18 cellular contexts compared by ENCODE assay signal in genomic region chr2:142042536-142043199, GRCh38.
DNase-seq lines count a peak whose midpoint lies in the region; ATAC-seq and TF ChIP-seq lines count a peak whose summit lies in the region.
"Had no signal": no experiment of that assay in that cellular context is flagged by ENCODE, and none has a peak within 500 bp of the region (broad histone marks: within the 10 kb centered on the region; RNA-seq: fewer than 3 reads in every experiment).

No MANE protein-coding gene starts in this region.

- no peaks in the 10 kb centered on the region for H3K9me3 ChIP-seq in SK-N-SH
- H3K9me3 ChIP-seq: A549; BLaER1 treated with 17β-estradiol and CSF1 and Interleukin-3, amounts not matched to agents 10 nM and 100 nM; Caco-2 had no signal

- no peak overlapping the region for H2AFZ ChIP-seq in SK-N-SH (ENCODE audit: low read depth)

- no peaks in the 10 kb centered on the region for H3K79me2 ChIP-seq in SK-N-SH (ENCODE audit: insufficient read depth)

- TF ChIP-seq CTCF in SK-N-SH (IDR thresholded peaks at IDR 0.05) (no peak), astrocyte of the cerebellum (IDR thresholded peaks at IDR 0.05; ENCODE audit: low read depth, low read length, missing control alignments) (no peak), astrocyte of the spinal cord (IDR thresholded peaks at IDR 0.05; ENCODE audit: low read depth, low read length) (no peak)

- POLR2A ChIA-PET in SK-N-SH (lab: Yijun Ruan, JAX), result no interaction called here

- no peak overlapping the region for H3K9ac ChIP-seq in SK-N-SH
- H3K9ac ChIP-seq: BLaER1 treated with 17β-estradiol and CSF1 and Interleukin-3, amounts not matched to agents 10 nM and 100 nM had no signal

- H3K36me3 ChIP-seq in SK-N-SH (replicated peaks in 1 of 2; ENCODE audit: control insufficient read depth in 1 of 2, insufficient read depth in 2 of 2, low read length in 1 of 2), result no peaks in the 10 kb centered on the region
- H3K36me3 ChIP-seq: BLaER1 treated with 17β-estradiol and CSF1 and Interleukin-3, amounts not matched to agents 10 nM and 100 nM had no signal

- CTCF ChIA-PET in SK-N-SH (lab: Yijun Ruan, JAX), result interaction anchor here (1.2 kb wide), 1 partner anchor 88 kb away, joined by 3 read pairs; the partner anchor contains the start of gene LRP1B

- in situ Hi-C loops in astrocyte of the cerebellum (cut with HindIII; ENCODE audit: low sequenced_read_pairs) (no loop called here), astrocyte of the spinal cord (cut with HindIII; ENCODE audit: low sequenced_read_pairs) (no loop called here)

- no peak for TF ChIP-seq RAD21 in SK-N-SH (IDR thresholded peaks at IDR 0.05; ENCODE audit: low read length)

- H3K4me1 ChIP-seq in SK-N-SH (ENCODE audit: control insufficient read depth in 1 of 2, insufficient read depth in 2 of 2, low read depth in 1 of 2, low read length in 1 of 2), result peaks cover 0 to 6% of the 10 kb centered on the region in 2 experiments; a peak in 3 of 4 replicates
- H3K4me1 ChIP-seq: A549, Caco-2 had no signal

- no peak for TF ChIP-seq EP300 in SK-N-SH (IDR thresholded peaks at IDR 0.05; ENCODE audit: borderline replicate concordance in 1 of 2, low read depth in 1 of 2, low read length in 1 of 2)

- no peaks in the 10 kb centered on the region for H3F3A ChIP-seq in SK-N-SH (replicated peaks; ENCODE audit: insufficient read depth)

- no peaks in the 10 kb centered on the region for H3K27me3 ChIP-seq in SK-N-SH (ENCODE audit: insufficient read depth)
- H3K27me3 ChIP-seq: BLaER1 treated with 17β-estradiol and CSF1 and Interleukin-3, amounts not matched to agents 10 nM and 100 nM had no signal

- 0 out of 2 replicates have a peak, but pooled peaks cover 3% of the 10 kb centered on the region for H3K9me2 ChIP-seq in SK-N-SH

- no peak overlapping the region for H3K4me3 ChIP-seq in SK-N-SH (ENCODE audit: low read depth in 2 of 2, low read length in 1 of 2)
- H3K4me3 ChIP-seq in astrocyte of the cerebellum (ENCODE audit: low read depth, low read length), result no peak overlapping the region
- H3K4me3 ChIP-seq in astrocyte of the spinal cord (ENCODE audit: low read depth, low read length), result no peak overlapping the region
- H3K4me3 ChIP-seq: A549; BLaER1 treated with 17β-estradiol and CSF1 and Interleukin-3, amounts not matched to agents 10 nM and 100 nM had no signal

- no peak overlapping the region for H3K4me2 ChIP-seq in SK-N-SH
- H3K4me2 ChIP-seq: A549; BLaER1 treated with 17β-estradiol and CSF1 and Interleukin-3, amounts not matched to agents 10 nM and 100 nM had no signal

- H3K27ac ChIP-seq in SK-N-SH (ENCODE audit: low read depth in 2 of 2, low read length in 1 of 2), result no peak overlapping the region; a peak in 1 of 4 replicates
- H3K27ac ChIP-seq: 22Rv1; A549; BLaER1 treated with 17β-estradiol and CSF1 and Interleukin-3, amounts not matched to agents 10 nM and 100 nM; C4-2B had no signal

- H4K20me1 ChIP-seq in SK-N-SH (ENCODE audit: insufficient read depth), result no peaks in the 10 kb centered on the region
- H4K20me1 ChIP-seq: BLaER1 treated with 17β-estradiol and CSF1 and Interleukin-3, amounts not matched to agents 10 nM and 100 nM had no signal

- ATAC-seq in SK-N-SH treated with all-trans-retinoic acid at 6 μM for 48 hours (no peak; the same call in 2 of the 3 replicates), GM19452 (IDR thresholded peaks at IDR 0.05; ENCODE audit: unreplicated experiment) (no peak)
- ATAC-seq: A549; CD8-positive, alpha-beta T cell had no signal

- no peak for DNase-seq in SK-N-SH
- peak; percentile 74 for DNase-seq in astrocyte of the cerebellum (ENCODE audit: low read depth)
- peak; percentile 66 for DNase-seq in astrocyte of the spinal cord (ENCODE audit: low read depth, low spot score)
- no peak for DNase-seq in activated CD8-positive, alpha-beta memory T cell treated with anti-CD3 and anti-CD28 coated beads, Interleukin-2, amount 50 U/mL, for 4 hours
- DNase-seq in T-helper 9 cell, result no peak
- DNase-seq: AML-193; Caco-2; Calu3; CD4-positive, alpha-beta T cell; CD8-positive, alpha-beta T cell; DMS79 treated with DMSO at 0.1 percent for 48 hours; GF-D8 had no signal

- whole genome bisulfite sequencing in SK-N-SH (ENCODE audit: low lambda C conversion rate), result 33% methylated on average over 1 of the region's 1 CpG

TF ChIP-seq in SK-N-SH treated with all-trans-retinoic acid at 6 μM for 48 hours, 23 proteins besides CTCF, POLR2A, EP300 and RAD21 (continues in another document):
- TF ChIP-seq ZNF565 (CRISPR knock-in tag; conservative IDR thresholded peaks at IDR 0.05; ENCODE audit: low read depth) (no peak), ISL1 (CRISPR knock-in tag; IDR thresholded peaks at IDR 0.05) (peak; percentile 97), CREB5 (CRISPR knock-in tag; IDR thresholded peaks at IDR 0.05; ENCODE audit: low read depth) (no peak), ZNF8 (CRISPR knock-in tag; IDR thresholded peaks at IDR 0.05) (no peak), ZNF70 (CRISPR knock-in tag; IDR thresholded peaks at IDR 0.05) (no peak), BACH2 (CRISPR knock-in tag; IDR thresholded peaks at IDR 0.05; ENCODE audit: borderline replicate concordance) (no peak), TCF4 (CRISPR knock-in tag; IDR thresholded peaks at IDR 0.05; ENCODE audit: borderline replicate concordance) (peak; percentile 35; the same call in 1 of the 2 replicates)
- TF ChIP-seq, protein P1, sequence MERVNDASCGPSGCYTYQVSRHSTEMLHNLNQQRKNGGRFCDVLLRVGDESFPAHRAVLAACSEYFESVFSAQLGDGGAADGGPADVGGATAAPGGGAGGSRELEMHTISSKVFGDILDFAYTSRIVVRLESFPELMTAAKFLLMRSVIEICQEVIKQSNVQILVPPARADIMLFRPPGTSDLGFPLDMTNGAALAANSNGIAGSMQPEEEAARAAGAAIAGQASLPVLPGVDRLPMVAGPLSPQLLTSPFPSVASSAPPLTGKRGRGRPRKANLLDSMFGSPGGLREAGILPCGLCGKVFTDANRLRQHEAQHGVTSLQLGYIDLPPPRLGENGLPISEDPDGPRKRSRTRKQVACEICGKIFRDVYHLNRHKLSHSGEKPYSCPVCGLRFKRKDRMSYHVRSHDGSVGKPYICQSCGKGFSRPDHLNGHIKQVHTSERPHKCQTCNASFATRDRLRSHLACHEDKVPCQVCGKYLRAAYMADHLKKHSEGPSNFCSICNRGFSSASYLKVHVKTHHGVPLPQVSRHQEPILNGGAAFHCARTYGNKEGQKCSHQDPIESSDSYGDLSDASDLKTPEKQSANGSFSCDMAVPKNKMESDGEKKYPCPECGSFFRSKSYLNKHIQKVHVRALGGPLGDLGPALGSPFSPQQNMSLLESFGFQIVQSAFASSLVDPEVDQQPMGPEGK (CRISPR knock-in tag; IDR thresholded peaks at IDR 0.05; ENCODE audit: borderline replicate concordance), result no peak

TF ChIP-seq in SK-N-SH, 30 proteins besides CTCF, POLR2A, EP300 and RAD21:
- TF ChIP-seq GABPA (IDR thresholded peaks at IDR 0.05; ENCODE audit: low read depth) (no peak), MEF2A (IDR thresholded peaks at IDR 0.05; ENCODE audit: borderline replicate concordance, low read depth) (no peak)
- TF ChIP-seq, protein P2, sequence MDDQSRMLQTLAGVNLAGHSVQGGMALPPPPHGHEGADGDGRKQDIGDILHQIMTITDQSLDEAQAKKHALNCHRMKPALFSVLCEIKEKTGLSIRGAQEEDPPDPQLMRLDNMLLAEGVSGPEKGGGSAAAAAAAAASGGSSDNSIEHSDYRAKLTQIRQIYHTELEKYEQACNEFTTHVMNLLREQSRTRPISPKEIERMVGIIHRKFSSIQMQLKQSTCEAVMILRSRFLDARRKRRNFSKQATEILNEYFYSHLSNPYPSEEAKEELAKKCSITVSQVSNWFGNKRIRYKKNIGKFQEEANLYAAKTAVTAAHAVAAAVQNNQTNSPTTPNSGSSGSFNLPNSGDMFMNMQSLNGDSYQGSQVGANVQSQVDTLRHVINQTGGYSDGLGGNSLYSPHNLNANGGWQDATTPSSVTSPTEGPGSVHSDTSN (IDR thresholded peaks at IDR 0.05), result no peak
TF ChIP-seq in SK-N-SH: peak in this region for 0.

Comparison
In these comparisons a context has a peak if more than half of its experiments do, and no peak if none do; other contexts are left out.
1. DNase-seq: peak in astrocyte of the cerebellum (single experiment) and astrocyte of the spinal cord (single experiment); none in SK-N-SH (single experiment), activated CD8-positive, alpha-beta memory T cell treated with anti-CD3 and anti-CD28 coated beads, Interleukin-2, amount 50 U/mL, for 4 hours (single experiment) and T-helper 9 cell (single experiment).